In the genomic region with DNA sequence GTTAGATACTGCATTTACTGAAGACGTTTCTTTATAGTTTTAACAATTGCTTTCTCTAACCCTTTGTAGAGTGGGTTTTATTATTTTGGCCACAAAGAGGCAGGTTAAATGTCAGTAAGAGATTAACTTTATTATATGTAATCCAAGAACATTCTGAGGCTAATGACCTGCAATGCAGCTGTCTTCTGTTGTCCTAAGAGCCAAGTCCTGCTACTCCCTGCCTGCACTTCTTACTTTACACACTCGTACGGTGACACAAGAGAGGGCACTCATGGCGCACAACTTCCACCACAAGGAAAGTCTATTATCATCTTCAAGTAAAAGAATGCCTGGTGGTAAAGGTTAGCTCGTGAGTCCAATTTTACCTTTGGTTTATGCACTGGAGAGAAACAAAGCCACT, we compare ENCODE assay signal across 25 cellular contexts.
"Had no signal": no experiment of that assay in that cellular context is flagged by ENCODE, and none has a peak within 500 bp of the region (broad histone marks: within the 10 kb centered on the region; RNA-seq: fewer than 3 reads in every experiment).

No MANE protein-coding gene starts in this region.

- H3K27ac Mint-ChIP-seq: activated B cell treated with CpG ODN at 0.5 μM for 24 hours; activated CD4-positive, alpha-beta T cell treated with anti-CD3 and anti-CD28 coated beads, Interleukin-2, amount 10 ng/mL, durations not matched to agents 24 days and 14 days; activated CD8-positive, alpha-beta memory T cell treated with anti-CD3 and anti-CD28 coated beads, Interleukin-2, amount 10 ng/mL, durations not matched to agents 7 days and 5 days; activated naive CD4-positive, alpha-beta T cell treated with anti-CD3 and anti-CD28 coated beads for 36 hours; activated naive CD8-positive, alpha-beta T cell; activated T-helper 17 cell treated with anti-CD3 and anti-CD28 coated beads, Interleukin-2, amount 50 U/mL, for 72 hours; brain; IgD-negative memory B cell; T-helper 17 cell had no signal

- H3K27me3 Mint-ChIP-seq: activated B cell treated with CpG ODN at 0.5 μM for 24 hours; activated CD4-positive, alpha-beta T cell treated with anti-CD3 and anti-CD28 coated beads, Interleukin-2, amount 10 ng/mL, durations not matched to agents 24 days and 14 days; activated CD8-positive, alpha-beta memory T cell treated with anti-CD3 and anti-CD28 coated beads, Interleukin-2, amount 10 ng/mL, durations not matched to agents 7 days and 5 days; activated naive CD8-positive, alpha-beta T cell; activated T-helper 17 cell treated with anti-CD3 and anti-CD28 coated beads, Interleukin-2, amount 50 U/mL, for 72 hours; brain; IgD-negative memory B cell; T-helper 17 cell had no signal

- H3K9me3 Mint-ChIP-seq: activated B cell treated with CpG ODN at 0.5 μM for 24 hours; activated CD4-positive, alpha-beta T cell treated with anti-CD3 and anti-CD28 coated beads, Interleukin-2, amount 10 ng/mL, durations not matched to agents 24 days and 14 days; activated T-cell treated with anti-CD3 and anti-CD28 coated beads, Interleukin-2, amount 50 U/mL, for 4 hours; activated T-helper 17 cell treated with anti-CD3 and anti-CD28 coated beads, Interleukin-2, amount 50 U/mL, for 72 hours had no signal

- H3K4me1 Mint-ChIP-seq: activated B cell treated with CpG ODN at 0.5 μM for 24 hours; activated CD4-positive, alpha-beta T cell treated with anti-CD3 and anti-CD28 coated beads, Interleukin-2, amount 10 ng/mL, durations not matched to agents 24 days and 14 days; activated CD8-positive, alpha-beta memory T cell treated with anti-CD3 and anti-CD28 coated beads, Interleukin-2, amount 10 ng/mL, durations not matched to agents 7 days and 5 days; activated T-helper 17 cell treated with anti-CD3 and anti-CD28 coated beads, Interleukin-2, amount 50 U/mL, for 72 hours; brain; T-helper 17 cell had no signal

- H3K4me3 Mint-ChIP-seq: activated B cell treated with CpG ODN at 0.5 μM for 24 hours; activated CD4-positive, alpha-beta T cell treated with anti-CD3 and anti-CD28 coated beads, Interleukin-2, amount 10 ng/mL, durations not matched to agents 24 days and 14 days; activated CD8-positive, alpha-beta memory T cell treated with anti-CD3 and anti-CD28 coated beads, Interleukin-2, amount 10 ng/mL, durations not matched to agents 7 days and 5 days; activated naive CD4-positive, alpha-beta T cell treated with anti-CD3 and anti-CD28 coated beads for 36 hours; activated naive CD8-positive, alpha-beta T cell; activated T-cell treated with anti-CD3 and anti-CD28 coated beads, Interleukin-2, amount 50 U/mL, for 4 hours; activated T-helper 17 cell treated with anti-CD3 and anti-CD28 coated beads, Interleukin-2, amount 50 U/mL, for 72 hours; brain; IgD-negative memory B cell; T-helper 17 cell had no signal

- H3K36me3 Mint-ChIP-seq: activated CD8-positive, alpha-beta memory T cell treated with anti-CD3 and anti-CD28 coated beads, Interleukin-2, amount 10 ng/mL, durations not matched to agents 7 days and 5 days; activated naive CD8-positive, alpha-beta T cell; brain had no signal

- DNase-seq: activated B cell treated with CpG ODN at 0.5 μM for 24 hours; activated CD4-positive, alpha-beta T cell treated with anti-CD3 and anti-CD28 coated beads for 1 hour; activated CD4-positive, alpha-beta T cell treated with anti-CD3 and anti-CD28 coated beads, Interleukin-2, amount 10 ng/mL, durations not matched to agents 24 days and 14 days; activated CD4-positive, alpha-beta T cell treated with anti-CD3 and anti-CD28 coated beads, Interleukin-2, amount 50 U/mL, for 48 hours; activated CD8-positive, alpha-beta memory T cell treated with anti-CD3 and anti-CD28 coated beads, Interleukin-2, amount 10 ng/mL, durations not matched to agents 7 days and 5 days; activated gamma-delta T cell; activated naive CD4-positive, alpha-beta T cell treated with anti-CD3 and anti-CD28 coated beads for 36 hours; activated T-cell treated with anti-CD3 and anti-CD28 coated beads, Interleukin-2, amount 50 U/mL, for 4 hours; amygdala; cerebellar nuclear complex; KG1; NCI-H1048; NCI-H146; NCI-H187 treated with DMSO at 0.1 percent for 48 hours; NCI-H2081 treated with DMSO at 0.1 percent for 48 hours; NCI-H2171 treated with DMSO at 0.1 percent for 48 hours; NCI-H510A treated with DMSO at 0.1 percent for 48 hours; NCI-H774; SIG-M5; T-helper 17 cell; T-helper 9 cell had no signal

- ATAC-seq: activated CD8-positive, alpha-beta memory T cell treated with anti-CD3 and anti-CD28 coated beads, Interleukin-2, amount 10 ng/mL, durations not matched to agents 7 days and 5 days; activated T-cell treated with anti-CD3 and anti-CD28 coated beads, Interleukin-2, amount 50 U/mL, for 4 hours; activated T-helper 17 cell treated with anti-CD3 and anti-CD28 coated beads, Interleukin-2, amount 50 U/mL, for 72 hours; T-helper 17 cell had no signal
